In the genomic region with DNA sequence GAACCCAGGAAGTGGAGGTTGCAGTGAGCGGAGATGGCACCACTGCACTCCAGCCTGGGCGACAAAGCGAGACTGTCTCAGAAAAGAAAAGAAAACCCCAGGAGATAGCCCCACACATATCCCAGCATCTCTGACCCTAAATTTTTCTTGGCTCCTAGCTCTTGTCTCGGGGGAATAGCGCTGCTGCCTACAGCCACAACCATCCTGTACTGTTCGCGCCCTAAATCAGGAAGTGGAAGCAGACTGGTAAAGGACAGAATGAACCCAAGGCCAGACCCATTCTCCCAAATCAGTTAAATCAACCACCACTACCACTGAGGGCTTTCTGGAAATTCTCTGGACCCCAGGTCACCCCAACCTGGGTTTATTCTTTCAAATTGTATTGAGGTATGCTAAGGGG, we compare ENCODE assay signal across 8 cellular contexts. TPM values are rescaled to one million over a fixed set of nuclear protein-coding genes. Genes with fewer than 3 reads are reported as not detected.
DNase-seq lines count a peak whose midpoint lies in the region; FAIRE-seq and TF ChIP-seq lines count a peak whose summit lies in the region.

No MANE protein-coding gene starts in this region.

- H3K4me3 ChIP-seq in ACC112 (ENCODE audit: low read depth, low read length) (peak overlapping the region; percentile 96), HUES6 (ENCODE audit: low read depth, low read length) (peak overlapping the region; percentile 89), astrocyte (ENCODE audit: insufficient read depth, low read depth, low read length) (peak overlapping the region; percentile 84), mesodermal cell (ENCODE audit: extremely low read depth, insufficient read depth, low read length, poor library complexity, severe bottlenecking) (peak overlapping the region; percentile 86)

- no peaks in the 10 kb centered on the region for H3K27me3 Mint-ChIP-seq in astrocyte (ENCODE audit: low read depth, unreplicated experiment)

- H3K9ac ChIP-seq in HUES6 (ENCODE audit: low read length): peak overlapping the region; percentile 79
- H3K9ac ChIP-seq in astrocyte (ENCODE audit: low read length): peak overlapping the region; percentile 97

- H3K4me1 Mint-ChIP-seq in astrocyte (ENCODE audit: low read depth, unreplicated experiment): peaks cover 25% of the 10 kb centered on the region

- H3K9me3 ChIP-seq in HUES6 (ENCODE audit: control insufficient read depth, insufficient read depth, low read depth, low read length): no peaks in the 10 kb centered on the region
- no peaks in the 10 kb centered on the region for H3K9me3 ChIP-seq in astrocyte (ENCODE audit: insufficient read depth, low read depth, low read length)
- H3K9me3 ChIP-seq in mesodermal cell (ENCODE audit: control insufficient read depth, low read length): no peaks in the 10 kb centered on the region

- TF ChIP-seq CTCF in astrocyte (IDR thresholded peaks at IDR 0.05; ENCODE audit: insufficient read depth, low read depth, low read length): no peak
- TF ChIP-seq CTCF in GM10266 (IDR thresholded peaks at IDR 0.05; ENCODE audit: control insufficient read depth, insufficient read depth, low read depth, missing control alignments): no peak

- H3K4me1 ChIP-seq in ACC112 (ENCODE audit: control insufficient read depth, insufficient read depth, low read length, unreplicated experiment) (peaks cover 25% of the 10 kb centered on the region), HUES6 (ENCODE audit: control insufficient read depth, insufficient read depth, low read length) (peaks cover 12% of the 10 kb centered on the region; the same call in 1 of the 2 replicates), astrocyte (ENCODE audit: insufficient read depth, low read length) (peaks cover 15% of the 10 kb centered on the region), mesodermal cell (ENCODE audit: control insufficient read depth, insufficient read depth, low read length, poor library complexity, severe bottlenecking) (peaks cover 18% of the 10 kb centered on the region)

- H3K9me3 Mint-ChIP-seq in astrocyte (ENCODE audit: unreplicated experiment): no peaks in the 10 kb centered on the region

- WGBS in mesodermal cell (ENCODE audit: insufficient coverage in 2 of 2), 2 experiments: 92 to 94% methylated on average over 2 to 3 of the region's 7 CpGs

- H3K27ac Mint-ChIP-seq in astrocyte (ENCODE audit: unreplicated experiment): no peak overlapping the region

- peaks cover 32% of the 10 kb centered on the region for H4K20me1 ChIP-seq in astrocyte (ENCODE audit: insufficient read depth, low read length)

- H3K36me3 ChIP-seq in ACC112 (ENCODE audit: insufficient read depth, low read length): peaks cover 12% of the 10 kb centered on the region; the same call in 1 of the 2 replicates
- H3K36me3 ChIP-seq in HUES6 (ENCODE audit: control insufficient read depth, insufficient read depth, low read length): peaks cover 27% of the 10 kb centered on the region
- peaks cover 17% of the 10 kb centered on the region for H3K36me3 ChIP-seq in astrocyte (ENCODE audit: insufficient read depth, low read length)
- H3K36me3 ChIP-seq in mesodermal cell (ENCODE audit: control insufficient read depth, insufficient read depth, low read length): peaks cover 41% of the 10 kb centered on the region

- peak overlapping the region; percentile 95 for H3K4me2 ChIP-seq in astrocyte (ENCODE audit: low read length)

- no peak overlapping the region for H2AFZ ChIP-seq in ACC112 (ENCODE audit: low read length, unreplicated experiment)
- H2AFZ ChIP-seq in astrocyte (ENCODE audit: low read depth, low read length): no peak overlapping the region

- peaks cover 7% of the 10 kb centered on the region for H3K36me3 Mint-ChIP-seq in astrocyte (ENCODE audit: low read depth, unreplicated experiment)

- peak overlapping the region; percentile 98 for H3K4me3 Mint-ChIP-seq in astrocyte (ENCODE audit: unreplicated experiment)

- FAIRE-seq in astrocyte (lab: Jason Lieb, UNC): no peak

- DNase-seq in astrocyte (ENCODE audit: low read depth): no peak
- no peak for DNase-seq in GM10266 (ENCODE audit: extremely low spot score)
- DNase-seq in SHP77 treated with DMSO at 0.1 percent for 48 hours (lab: John Stamatoyannopoulos, UW): no peak
- DNase-seq in inferior parietal cortex (ENCODE audit: extremely low spot score): no peak
- DNase-seq in HT-29 (ENCODE audit: low spot score): no peak

- H3K27ac ChIP-seq in ACC112 (ENCODE audit: low read depth, low read length): no peak overlapping the region
- no peak overlapping the region for H3K27ac ChIP-seq in HUES6 (ENCODE audit: low read depth, low read length)
- H3K27ac ChIP-seq in astrocyte (ENCODE audit: low read depth, low read length): no peak overlapping the region
- no peak overlapping the region for H3K27ac ChIP-seq in mesodermal cell (ENCODE audit: low read depth, low read length, severe bottlenecking)

- H3K79me2 ChIP-seq in ACC112 (ENCODE audit: control insufficient read depth, insufficient read depth, low read length, unreplicated experiment): peaks cover 65% of the 10 kb centered on the region
- H3K79me2 ChIP-seq in astrocyte (ENCODE audit: insufficient read depth, low read length): peaks cover 74% of the 10 kb centered on the region

- no peaks in the 10 kb centered on the region for H3K27me3 ChIP-seq in ACC112 (ENCODE audit: insufficient read depth, low read length)
- H3K27me3 ChIP-seq in HUES6 (ENCODE audit: control insufficient read depth, insufficient read depth, low read length): no peaks in the 10 kb centered on the region
- no peaks in the 10 kb centered on the region for H3K27me3 ChIP-seq in astrocyte (ENCODE audit: insufficient read depth, low read length)

RNA-seq across cellular contexts. Expression of gene CTDNEP1, which starts 1.7 kb away (rescaled TPM):
- 102 and 103 TPM in 2 replicates for total RNA-seq in astrocyte
- polyA plus RNA-seq in mesodermal cell (2013, experiment 1 of 2): 140 TPM
- polyA plus RNA-seq in mesodermal cell (2013, experiment 2 of 2): 135 TPM
- total RNA-seq in HT-29 (2014; rRNA removed; shearing (Covaris generic)): 32.8 and 51.4 TPM in 2 replicates

RNA-seq across cellular contexts. Expression of gene ELP5, which starts 2.2 kb away (rescaled TPM):
- 24.9 and 25.4 TPM in 2 replicates for total RNA-seq in astrocyte
- polyA plus RNA-seq in mesodermal cell (2013, experiment 1 of 2): 62.5 TPM
- polyA plus RNA-seq in mesodermal cell (2013, experiment 2 of 2): 51.1 TPM
- total RNA-seq in HT-29 (2014; rRNA removed; shearing (Covaris generic)): 46.5 and 46.7 TPM in 2 replicates

RNA-seq across cellular contexts. Expression of gene GABARAP, which starts 7.6 kb away (rescaled TPM):
- 434 and 454 TPM in 2 replicates for total RNA-seq in astrocyte
- polyA plus RNA-seq in mesodermal cell (2013, experiment 1 of 2): 588 TPM
- 514 TPM for polyA plus RNA-seq in mesodermal cell (2013, experiment 2 of 2)
- 72.3 and 84.0 TPM in 2 replicates for total RNA-seq in HT-29 (2014; rRNA removed; shearing (Covaris generic))

RNA-seq across cellular contexts. Expression of gene PHF23, which starts 10.6 kb away (rescaled TPM):
- total RNA-seq in astrocyte: 78.0 and 89.5 TPM in 2 replicates
- 55.4 TPM for polyA plus RNA-seq in mesodermal cell (2013, experiment 1 of 2)
- 46.8 TPM for polyA plus RNA-seq in mesodermal cell (2013, experiment 2 of 2)
- 29.3 and 31.7 TPM in 2 replicates for total RNA-seq in HT-29 (2014; rRNA removed; shearing (Covaris generic))

RNA-seq across cellular contexts. Expression of gene CLDN7, which starts 12.4 kb away (rescaled TPM):
- 4.6 and 10.5 TPM in 2 replicates for total RNA-seq in astrocyte
- 11.1 TPM for polyA plus RNA-seq in mesodermal cell (2013, experiment 1 of 2)
- 7.1 TPM for polyA plus RNA-seq in mesodermal cell (2013, experiment 2 of 2)
- total RNA-seq in HT-29 (2014; rRNA removed; shearing (Covaris generic)): 383 and 429 TPM in 2 replicates
